1 cellular context compared by ENCODE assay signal in genomic region chr1:100921110-100921706, GRCh38.
TF ChIP-seq lines count a peak whose summit lies in the region.

No MANE protein-coding gene starts in this region.

TF ChIP-seq in GM23338, 12 proteins besides CTCF, POLR2A, EP300 and RAD21 (continued from another document):
- TF ChIP-seq ZNF462 (CRISPR knock-in tag; IDR thresholded peaks at IDR 0.05) (no peak), EZH2phosphoT487 (IDR thresholded peaks at IDR 0.05; ENCODE audit: unreplicated experiment) (no peak), ETS1 (IDR thresholded peaks at IDR 0.05) (no peak), JUNB (IDR thresholded peaks at IDR 0.05; ENCODE audit: unreplicated experiment) (no peak), ZNF114 (CRISPR knock-in tag; IDR thresholded peaks at IDR 0.05) (no peak), STAT1 (IDR thresholded peaks at IDR 0.05; ENCODE audit: unreplicated experiment) (no peak), NANOG (IDR thresholded peaks at IDR 0.05; ENCODE audit: borderline replicate concordance) (no peak), CREB1 (CRISPR knock-in tag; IDR thresholded peaks at IDR 0.05; ENCODE audit: low read depth) (no peak), POLR2AphosphoS5 (IDR thresholded peaks at IDR 0.05; ENCODE audit: low read depth) (no peak)
